Comparison of ENCODE assay signal across 24 cellular contexts in the genomic region with DNA sequence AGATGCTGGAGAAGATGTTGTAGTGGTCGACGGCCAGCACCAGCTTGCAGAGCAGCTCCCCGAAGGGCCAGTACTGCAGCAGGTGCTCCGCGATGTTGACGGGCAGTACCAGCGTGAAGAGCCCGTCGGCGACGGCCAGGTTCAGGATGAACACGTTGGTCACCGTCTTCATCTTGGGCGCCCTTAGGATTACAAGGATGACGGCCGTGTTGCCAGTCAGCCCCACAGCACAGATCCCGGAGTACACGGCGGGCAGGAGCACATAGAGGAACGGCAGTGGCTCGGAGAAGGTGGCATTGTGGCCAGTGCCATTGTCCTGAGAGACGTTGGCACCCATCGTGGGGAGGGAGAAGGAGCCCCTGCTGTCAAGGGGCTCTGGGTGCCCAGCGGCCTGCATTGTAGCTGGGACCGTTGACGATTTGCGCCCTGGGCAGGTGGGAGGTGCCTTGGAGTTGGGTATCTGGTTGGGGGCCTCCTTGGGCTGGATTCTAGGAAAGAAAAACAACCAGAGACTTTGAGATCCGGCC. TPM values are rescaled to one million over a fixed set of nuclear protein-coding genes. Genes with fewer than 3 reads are reported as not detected.
A peak's percentile ranks its signal among the peaks of the same experiment; 100 is the strongest.
DNase-seq lines count a peak whose midpoint lies in the region; ATAC-seq and TF ChIP-seq lines count a peak whose summit lies in the region.
"Had no signal": no experiment of that assay in that cellular context is flagged by ENCODE, and none has a peak within 500 bp of the region (broad histone marks: within the 10 kb centered on the region; RNA-seq: fewer than 3 reads in every experiment).

No MANE protein-coding gene starts in this region.

- peaks cover 4% of the 10 kb centered on the region for H3K4me1 Mint-ChIP-seq in glutamatergic neuron (ENCODE audit: low read depth, unreplicated experiment)

- peaks cover 0 to 5% of the 10 kb centered on the region in 2 donors for H3K4me1 ChIP-seq in neuronal stem cell (ENCODE audit: control insufficient read depth in 2 of 2, insufficient read depth in 1 of 2, low read depth in 1 of 2, low read length in 2 of 2)

- H3K4ac ChIP-seq in neuronal stem cell (ENCODE audit: low read length), result no peak overlapping the region

- H3K9me3 ChIP-seq in neuronal stem cell (replicated peaks in 1 of 2; ENCODE audit: control insufficient read depth in 2 of 2, insufficient read depth in 1 of 2, low read depth in 1 of 2, low read length in 2 of 2), result no peaks in the 10 kb centered on the region
- H3K9me3 ChIP-seq: body of pancreas, esophagus squamous epithelium, gastrocnemius medialis, Peyer's patch, vagina had no signal

- H3K4me2 ChIP-seq in neuronal stem cell (ENCODE audit: insufficient read depth, low read length, poor library complexity, severe bottlenecking), result no peak overlapping the region

- no peak overlapping the region for H3K27ac ChIP-seq in neuronal stem cell (replicated peaks; ENCODE audit: low read length)
- H3K27ac ChIP-seq: body of pancreas, esophagus squamous epithelium, gastrocnemius medialis, parathyroid adenoma, vagina, VCaP had no signal

- H2AK5ac ChIP-seq in neuronal stem cell (ENCODE audit: low read depth, low read length), result peak overlapping the region; percentile 46

- in situ Hi-C loops in GM13977 (cut with MboI; ENCODE audit: low pct_unique_long_range_greater_than_20kb, low sequenced_read_pairs, unreplicated experiment), result no loop called here

- peak overlapping the region; percentile 0 for H3K23ac ChIP-seq in neuronal stem cell (ENCODE audit: low read depth, low read length, poor library complexity)

- H3K36me3 Mint-ChIP-seq in glutamatergic neuron (ENCODE audit: unreplicated experiment), result no peaks in the 10 kb centered on the region
- H3K36me3 Mint-ChIP-seq: CD4-positive, CD25-positive, alpha-beta regulatory T cell; naive B cell had no signal

- WGBS in neuronal stem cell (ENCODE audit: extremely low coverage in 2 of 2, insufficient read length in 2 of 2, insufficient replicate concordance in 1 of 2), 2 donors, result no CpG with 5 or more reads among the region's 28 CpGs

- H3K18ac ChIP-seq in neuronal stem cell (ENCODE audit: low read length), result peak overlapping the region; percentile 72

- H3K14ac ChIP-seq in neuronal stem cell (ENCODE audit: low read length), result peak overlapping the region; percentile 47

- peaks cover 0 to 73% (median 3%) of the 10 kb centered on the region in 3 experiments for H3K27me3 ChIP-seq in neuronal stem cell (ENCODE audit: control insufficient read depth in 3 of 3, insufficient read depth in 3 of 3, low read depth in 1 of 3, low read length in 3 of 3)

- H3K4me3 ChIP-seq in neuronal stem cell (ENCODE audit: low read length in 2 of 2), result no peak overlapping the region
- H3K4me3 ChIP-seq: body of pancreas, esophagus squamous epithelium, gastrocnemius medialis, Peyer's patch, vagina had no signal

- no peak for ATAC-seq in Right ventricle myocardium inferior
- ATAC-seq: body of pancreas, gastrocnemius medialis had no signal

- no peak overlapping the region for H3K4me3 Mint-ChIP-seq in glutamatergic neuron (ENCODE audit: unreplicated experiment)
- H3K4me3 Mint-ChIP-seq: CD4-positive, CD25-positive, alpha-beta regulatory T cell had no signal

- no peak overlapping the region for H2AFZ ChIP-seq in neuronal stem cell (ENCODE audit: low read length)
- H2AFZ ChIP-seq: parathyroid adenoma had no signal

- intact Hi-C loops in cardiac septum (cut with DNase I) (no loop called here), Right ventricle myocardium inferior (cut with DNase I) (no loop called here)

- peak; percentile 36 for DNase-seq in cardiac septum (ENCODE audit: low spot score)
- no peak for DNase-seq in Right ventricle myocardium inferior (ENCODE audit: missing footprints)
- DNase-seq in glutamatergic neuron, result peak; percentile 11
- DNase-seq in neuronal stem cell (ENCODE audit: low spot score), result no peak
- no peak for DNase-seq in GM13977 (ENCODE audit: low spot score)
- DNase-seq in dedifferentiated amniotic fluid mesenchymal stem cell (ENCODE audit: extremely low spot score), result no peak
- DNase-seq in ecto neural progenitor cell (ENCODE audit: low spot score), result no peak
- DNase-seq: activated CD4-positive, alpha-beta T cell treated with anti-CD3 and anti-CD28 coated beads, Interleukin-2, amount 50 U/mL, for 48 hours; CD4-positive, CD25-positive, alpha-beta regulatory T cell; esophagus squamous epithelium; naive B cell; NCI-H1417; NCI-H2107; NCI-H510A had no signal

- H3K79me1 ChIP-seq in neuronal stem cell (ENCODE audit: low read depth, low read length), result peaks cover 2% of the 10 kb centered on the region

- H3K9me3 Mint-ChIP-seq in glutamatergic neuron (ENCODE audit: unreplicated experiment), result peaks cover 12% of the 10 kb centered on the region
- H3K9me3 Mint-ChIP-seq: CD4-positive, CD25-positive, alpha-beta regulatory T cell had no signal

- H4K8ac ChIP-seq in neuronal stem cell (ENCODE audit: low read depth, low read length), result no peak overlapping the region

- no peak overlapping the region for H2BK12ac ChIP-seq in neuronal stem cell (ENCODE audit: low read length)

- peak overlapping the region; percentile 1 for H3K9ac ChIP-seq in neuronal stem cell (ENCODE audit: low read depth, low read length, poor library complexity)
- H3K9ac ChIP-seq: parathyroid adenoma had no signal

- H3K27me3 Mint-ChIP-seq in glutamatergic neuron (ENCODE audit: unreplicated experiment), result peaks cover 15% of the 10 kb centered on the region

- TF ChIP-seq CTCF in glutamatergic neuron (IDR thresholded peaks at IDR 0.05; ENCODE audit: partially characterized antibody, unreplicated experiment) (no peak), GM13977 (IDR thresholded peaks at IDR 0.05; ENCODE audit: extremely low read depth, insufficient read depth, missing control alignments) (no peak)

- H3K27ac Mint-ChIP-seq in glutamatergic neuron (ENCODE audit: unreplicated experiment), result no peak overlapping the region
- H3K27ac Mint-ChIP-seq: CD4-positive, CD25-positive, alpha-beta regulatory T cell had no signal

- H4K91ac ChIP-seq in neuronal stem cell (ENCODE audit: low read depth, low read length, poor library complexity), result no peak overlapping the region

- H2BK120ac ChIP-seq in neuronal stem cell (ENCODE audit: low read depth, low read length), result no peak overlapping the region

- H2BK15ac ChIP-seq in neuronal stem cell (ENCODE audit: low read length), result peak overlapping the region; percentile 65

- no peaks in the 10 kb centered on the region for H3K36me3 ChIP-seq in neuronal stem cell (replicated peaks in 1 of 2; ENCODE audit: control insufficient read depth in 2 of 2, insufficient read depth in 2 of 2, low read length in 2 of 2)
- H3K36me3 ChIP-seq: esophagus squamous epithelium, gastrocnemius medialis, Peyer's patch, vagina had no signal

- no peak overlapping the region for H2BK5ac ChIP-seq in neuronal stem cell (ENCODE audit: low read length)

RNA-seq across cellular contexts. Expression of a gene that starts 0.9 kb away (rescaled TPM):
- total RNA-seq in cardiac septum (not detected), Right ventricle myocardium inferior (not detected), glutamatergic neuron (ENCODE audit: unreplicated experiment) (not detected)
- polyA plus RNA-seq in neuronal stem cell (2013, experiment 1 of 2), result not detected
- polyA plus RNA-seq in neuronal stem cell (2013, experiment 2 of 2), result not detected
- total RNA-seq: body of pancreas; CD4-positive, CD25-positive, alpha-beta regulatory T cell; esophagus squamous epithelium; G401; gastrocnemius medialis; MCF 10A; Peyer's patch; temporal lobe; vagina had no signal
- polyA plus RNA-seq: CD4-positive, CD25-positive, alpha-beta regulatory T cell; keratinocyte had no signal

RNA-seq across cellular contexts. Expression of a gene that starts 22.3 kb away (rescaled TPM):
- total RNA-seq in cardiac septum, result not detected
- not detected for total RNA-seq in Right ventricle myocardium inferior
- not detected for total RNA-seq in glutamatergic neuron (ENCODE audit: unreplicated experiment)
- 0.10 TPM for polyA plus RNA-seq in neuronal stem cell (2013, experiment 1 of 2)
- polyA plus RNA-seq in neuronal stem cell (2013, experiment 2 of 2), result 0.08 TPM
- total RNA-seq: CD4-positive, CD25-positive, alpha-beta regulatory T cell; esophagus squamous epithelium; G401; gastrocnemius medialis; MCF 10A; Peyer's patch; vagina had no signal
- polyA plus RNA-seq: keratinocyte had no signal

RNA-seq across cellular contexts. Expression of a gene that starts 26.6 kb away (rescaled TPM):
- total RNA-seq in cardiac septum (0.48 TPM), Right ventricle myocardium inferior (0.49 TPM), glutamatergic neuron (ENCODE audit: unreplicated experiment) (2.9 TPM)
- 2.6 TPM for polyA plus RNA-seq in neuronal stem cell (2013, experiment 1 of 2)
- 2.5 TPM for polyA plus RNA-seq in neuronal stem cell (2013, experiment 2 of 2)

RNA-seq across cellular contexts. Expression of a gene that starts 27.2 kb away (rescaled TPM):
- total RNA-seq in cardiac septum (3.1 TPM), Right ventricle myocardium inferior (6.6 TPM), glutamatergic neuron (ENCODE audit: unreplicated experiment) (4.4 TPM)
- polyA plus RNA-seq in neuronal stem cell (2013, experiment 1 of 2), result 7.9 TPM
- polyA plus RNA-seq in neuronal stem cell (2013, experiment 2 of 2), result 8.0 TPM

RNA-seq across cellular contexts. Expression of a gene that starts 43.5 kb away (rescaled TPM):
- 66.0 TPM for total RNA-seq in cardiac septum
- 39.0 TPM for total RNA-seq in Right ventricle myocardium inferior
- total RNA-seq in glutamatergic neuron (ENCODE audit: unreplicated experiment), result 102 TPM
- 111 TPM for polyA plus RNA-seq in neuronal stem cell (2013, experiment 1 of 2)
- polyA plus RNA-seq in neuronal stem cell (2013, experiment 2 of 2), result 113 TPM

Comparison
In these comparisons a context has a peak if more than half of its experiments do, and no peak if none do; other contexts are left out.
1. DNase-seq: peak in cardiac septum (single experiment) and glutamatergic neuron (single experiment); none in Right ventricle myocardium inferior (single experiment), neuronal stem cell (single experiment), GM13977 (single experiment), dedifferentiated amniotic fluid mesenchymal stem cell (single experiment) and ecto neural progenitor cell (single experiment).